21 cellular contexts compared by ENCODE assay signal in genomic region chr7:141208539-141208938, GRCh38.
DNase-seq lines count a peak whose midpoint lies in the region; TF ChIP-seq lines count a peak whose summit lies in the region.
"Had no signal": no experiment of that assay in that cellular context is flagged by ENCODE, and none has a peak within 500 bp of the region (broad histone marks: within the 10 kb centered on the region; RNA-seq: fewer than 3 reads in every experiment).

No MANE protein-coding gene starts in this region.

- H3K9me2 ChIP-seq in hepatocyte (replicated peaks; ENCODE audit: insufficient read depth): no peaks in the 10 kb centered on the region

- H3K36me3 ChIP-seq in HUES48 (ENCODE audit: control insufficient read depth, insufficient read depth, low read length): no peaks in the 10 kb centered on the region
- H3K36me3 ChIP-seq in hepatocyte (replicated peaks; ENCODE audit: insufficient read depth, low read depth): no peaks in the 10 kb centered on the region
- H3K36me3 ChIP-seq in tibial artery: no peaks in the 10 kb centered on the region
- H3K36me3 ChIP-seq: left ventricle myocardium inferior, prostate gland, thoracic aorta had no signal

- H3K27me3 ChIP-seq in HUES48 (ENCODE audit: control insufficient read depth, insufficient read depth, low read length) (no peaks in the 10 kb centered on the region), hepatocyte (peaks cover under 1% of the 10 kb centered on the region), tibial artery (peaks cover 0 to 2% of the 10 kb centered on the region in 2 donors)

- peak overlapping the region; percentile 31 for H3K27ac ChIP-seq in HUES48 (ENCODE audit: low read depth, low read length)
- no peak overlapping the region for H3K27ac ChIP-seq in hepatocyte
- H3K27ac ChIP-seq in tibial artery: no peak overlapping the region
- H3K27ac ChIP-seq: C4-2B, left ventricle myocardium inferior, prostate gland, thoracic aorta had no signal

- H2AFZ ChIP-seq in hepatocyte: no peak overlapping the region

- H3K4me2 ChIP-seq in hepatocyte: no peak overlapping the region

- no peak overlapping the region for H3K9ac ChIP-seq in HUES48 (ENCODE audit: low read depth, low read length)

- H3K4me3 ChIP-seq in HUES48 (ENCODE audit: low read depth, low read length) (no peak overlapping the region), hepatocyte (no peak overlapping the region), tibial artery (no peak overlapping the region)
- H3K4me3 ChIP-seq: left ventricle myocardium inferior, prostate gland, thoracic aorta had no signal

- no peaks in the 10 kb centered on the region for H3K9me3 ChIP-seq in HUES48 (ENCODE audit: control insufficient read depth, insufficient read depth, low read length)
- no peaks in the 10 kb centered on the region for H3K9me3 ChIP-seq in hepatocyte (ENCODE audit: low read depth)
- H3K9me3 ChIP-seq in tibial artery: no peaks in the 10 kb centered on the region
- H3K9me3 ChIP-seq: left ventricle myocardium inferior, prostate gland, thoracic aorta had no signal

- no peak for TF ChIP-seq CTCF in hepatocyte (IDR thresholded peaks at IDR 0.05; ENCODE audit: poor library complexity)
- TF ChIP-seq CTCF in tibial artery (IDR thresholded peaks at IDR 0.05): no peak

- H3K4me1 ChIP-seq in HUES48 (ENCODE audit: control insufficient read depth, insufficient read depth, low read length) (peaks cover 48% of the 10 kb centered on the region), hepatocyte (ENCODE audit: insufficient read depth) (no peaks in the 10 kb centered on the region), tibial artery (no peaks in the 10 kb centered on the region)
- H3K4me1 ChIP-seq: prostate gland had no signal

- peak; percentile 98 for DNase-seq in DMS79 (lab: John Stamatoyannopoulos, UW)
- peak; percentile 60 for DNase-seq in NCI-H2196 treated with DMSO at 0.1 percent for 48 hours (lab: John Stamatoyannopoulos, UW; ENCODE audit: unreplicated experiment)
- DNase-seq in glomerular visceral epithelial cell (ENCODE audit: extremely low spot score): peak; percentile 8
- no peak for DNase-seq in HUDEP-2 (lab: John Stamatoyannopoulos, UW; ENCODE audit: unreplicated experiment in 76 of 76)
- no peak for DNase-seq in anterior cingulate cortex (lab: John Stamatoyannopoulos, UW)
- DNase-seq in hepatocyte (ENCODE audit: low spot score): no peak
- no peak for DNase-seq in tibial artery
- DNase-seq: activated CD4-positive, alpha-beta T cell treated with anti-CD3 and anti-CD28 coated beads for 36 hours; effector memory CD4-positive, alpha-beta T cell; GF-D8; Kasumi-1; left ventricle myocardium inferior; NCI-H1048; NCI-H526; Right ventricle myocardium superior; stimulated activated CD4-positive, alpha-beta T cell treated with anti-CD3 and anti-CD28 coated beads, Interleukin-2, amount 100 ng/mL, for 24 hours; stimulated activated naive CD4-positive, alpha-beta T cell had no signal

- intact Hi-C loops in tibial artery (cut with DNase I; ENCODE audit: low total_unique reads): no loop called here

- no peaks in the 10 kb centered on the region for H4K20me1 ChIP-seq in hepatocyte (ENCODE audit: insufficient read depth, poor library complexity, severe bottlenecking)

- no peaks in the 10 kb centered on the region for H3K79me2 ChIP-seq in hepatocyte

- WGBS in hepatocyte (ENCODE audit: low lambda C conversion rate, missing lambda C conversion rate): 75% methylated on average over 3 of the region's 3 CpGs

Comparison
In these comparisons a context has a peak if more than half of its experiments do, and no peak if none do; other contexts are left out.
1. DNase-seq: peak in DMS79 (single experiment), NCI-H2196 treated with DMSO at 0.1 percent for 48 hours (single experiment) and glomerular visceral epithelial cell (single experiment); none in HUDEP-2 (0 of 76), anterior cingulate cortex (0 of 58), hepatocyte (single experiment) and tibial artery (0 of 2).